1 cellular context compared by ENCODE assay signal in genomic region chr11:46370253-46370652, GRCh38.
TF ChIP-seq lines count a peak whose summit lies in the region.

No MANE protein-coding gene starts in this region.

TF ChIP-seq in HCT116, 20 proteins besides CTCF, POLR2A, EP300 and RAD21:
- TF ChIP-seq CEBPB (IDR thresholded peaks at IDR 0.05; ENCODE audit: low read depth) (no peak), TCF7L2 (IDR thresholded peaks at IDR 0.05; ENCODE audit: borderline replicate concordance, extremely low read depth, insufficient read depth, insufficient read length) (no peak), EGR1 (IDR thresholded peaks at IDR 0.05; ENCODE audit: low read depth) (no peak), ELF1 (IDR thresholded peaks at IDR 0.05; ENCODE audit: borderline replicate concordance, low read depth) (no peak), YY1 (IDR thresholded peaks at IDR 0.05; ENCODE audit: extremely low read depth, insufficient replicate concordance, low read depth, low read length) (no peak), SRF (IDR thresholded peaks at IDR 0.05; ENCODE audit: low read depth) (no peak), EZH2phosphoT487 (IDR thresholded peaks at IDR 0.05; ENCODE audit: borderline replicate concordance) (no peak), JUND (IDR thresholded peaks at IDR 0.05) (no peak), ZBTB33 (IDR thresholded peaks at IDR 0.05; ENCODE audit: extremely low read depth, insufficient replicate concordance, low read length) (no peak), CBX3 (IDR thresholded peaks at IDR 0.05; ENCODE audit: low read depth) (no peak), SIN3A (IDR thresholded peaks at IDR 0.05; ENCODE audit: low read depth) (no peak), ZNF274 (IDR thresholded peaks at IDR 0.05; ENCODE audit: low read depth, low read length) (no peak), FOSL1 (IDR thresholded peaks at IDR 0.05; ENCODE audit: low read depth) (no peak), POLR2AphosphoS5 (IDR thresholded peaks at IDR 0.05; ENCODE audit: low read depth, low read length) (no peak), SP1 (IDR thresholded peaks at IDR 0.05; ENCODE audit: low read depth) (no peak), ZFX (IDR thresholded peaks at IDR 0.05) (no peak), EZH2 (IDR thresholded peaks at IDR 0.05) (no peak)
- TF ChIP-seq, protein P1, sequence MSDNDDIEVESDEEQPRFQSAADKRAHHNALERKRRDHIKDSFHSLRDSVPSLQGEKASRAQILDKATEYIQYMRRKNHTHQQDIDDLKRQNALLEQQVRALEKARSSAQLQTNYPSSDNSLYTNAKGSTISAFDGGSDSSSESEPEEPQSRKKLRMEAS (IDR thresholded peaks at IDR 0.05): no peak
- TF ChIP-seq, protein P2, sequence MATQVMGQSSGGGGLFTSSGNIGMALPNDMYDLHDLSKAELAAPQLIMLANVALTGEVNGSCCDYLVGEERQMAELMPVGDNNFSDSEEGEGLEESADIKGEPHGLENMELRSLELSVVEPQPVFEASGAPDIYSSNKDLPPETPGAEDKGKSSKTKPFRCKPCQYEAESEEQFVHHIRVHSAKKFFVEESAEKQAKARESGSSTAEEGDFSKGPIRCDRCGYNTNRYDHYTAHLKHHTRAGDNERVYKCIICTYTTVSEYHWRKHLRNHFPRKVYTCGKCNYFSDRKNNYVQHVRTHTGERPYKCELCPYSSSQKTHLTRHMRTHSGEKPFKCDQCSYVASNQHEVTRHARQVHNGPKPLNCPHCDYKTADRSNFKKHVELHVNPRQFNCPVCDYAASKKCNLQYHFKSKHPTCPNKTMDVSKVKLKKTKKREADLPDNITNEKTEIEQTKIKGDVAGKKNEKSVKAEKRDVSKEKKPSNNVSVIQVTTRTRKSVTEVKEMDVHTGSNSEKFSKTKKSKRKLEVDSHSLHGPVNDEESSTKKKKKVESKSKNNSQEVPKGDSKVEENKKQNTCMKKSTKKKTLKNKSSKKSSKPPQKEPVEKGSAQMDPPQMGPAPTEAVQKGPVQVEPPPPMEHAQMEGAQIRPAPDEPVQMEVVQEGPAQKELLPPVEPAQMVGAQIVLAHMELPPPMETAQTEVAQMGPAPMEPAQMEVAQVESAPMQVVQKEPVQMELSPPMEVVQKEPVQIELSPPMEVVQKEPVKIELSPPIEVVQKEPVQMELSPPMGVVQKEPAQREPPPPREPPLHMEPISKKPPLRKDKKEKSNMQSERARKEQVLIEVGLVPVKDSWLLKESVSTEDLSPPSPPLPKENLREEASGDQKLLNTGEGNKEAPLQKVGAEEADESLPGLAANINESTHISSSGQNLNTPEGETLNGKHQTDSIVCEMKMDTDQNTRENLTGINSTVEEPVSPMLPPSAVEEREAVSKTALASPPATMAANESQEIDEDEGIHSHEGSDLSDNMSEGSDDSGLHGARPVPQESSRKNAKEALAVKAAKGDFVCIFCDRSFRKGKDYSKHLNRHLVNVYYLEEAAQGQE (IDR thresholded peaks at IDR 0.05; ENCODE audit: low read depth): no peak
